28 cellular contexts compared by ENCODE assay signal in the genomic region with DNA sequence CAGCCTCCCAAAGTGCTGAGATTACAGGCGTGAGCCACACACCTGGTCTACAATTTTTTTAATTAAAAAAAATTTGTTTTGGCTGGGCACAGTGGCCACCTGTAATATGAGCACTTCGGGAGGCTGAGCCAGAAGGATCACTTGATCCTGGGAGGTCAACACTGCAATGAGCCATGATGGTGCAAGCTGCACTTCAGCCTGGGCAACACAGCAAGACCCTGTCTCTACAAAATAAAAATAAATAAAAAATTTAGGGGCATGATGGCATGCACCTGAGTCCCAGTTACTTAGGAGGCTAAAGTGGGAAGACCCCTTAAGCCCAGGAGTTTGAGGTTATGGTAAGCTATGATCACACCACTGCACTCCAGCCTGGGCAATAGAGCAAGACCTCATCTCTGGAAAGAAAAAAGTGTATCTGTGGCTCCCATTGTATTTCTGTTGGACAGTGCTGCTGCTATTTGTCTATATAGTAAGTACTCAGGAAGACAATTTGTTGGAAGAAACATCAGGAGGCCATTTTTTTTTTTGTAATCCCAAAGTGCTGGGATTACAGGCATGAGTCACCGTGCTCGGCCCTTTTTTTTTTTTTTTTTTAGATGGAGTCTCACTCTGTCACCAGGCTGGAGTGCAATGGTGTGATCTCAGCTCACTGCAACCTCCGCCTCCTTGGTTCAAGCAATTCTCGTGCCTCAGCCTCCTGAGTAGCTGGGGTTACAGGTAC. TPM values are rescaled to one million over a fixed set of nuclear protein-coding genes. Genes with fewer than 3 reads are reported as not detected.
DNase-seq lines count a peak whose midpoint lies in the region; ATAC-seq and TF ChIP-seq lines count a peak whose summit lies in the region.
"Had no signal": no experiment of that assay in that cellular context is flagged by ENCODE, and none has a peak within 500 bp of the region (broad histone marks: within the 10 kb centered on the region; RNA-seq: fewer than 3 reads in every experiment).

No MANE protein-coding gene starts in this region.

- POLR2A ChIA-PET in HEK293 (lab: Yijun Ruan, JAX): interaction anchor here (0.6 kb wide), 2 partner anchors 22 to 456 kb away, joined by 3 to 5 read pairs; no protein-coding TSS in a partner anchor

- no peaks in the 10 kb centered on the region for H3K36me3 ChIP-seq in HEK293 (ENCODE audit: control insufficient read depth in 2 of 2, insufficient read depth in 1 of 2, low read length in 2 of 2)
- H3K36me3 ChIP-seq: BE2C, breast epithelium, gastroesophageal sphincter, pancreas, SJSA1, tibial nerve had no signal

- H3K4me1 Mint-ChIP-seq in activated T-helper 17 cell treated with anti-CD3 and anti-CD28 coated beads, Interleukin-2, amount 50 U/mL, for 72 hours: peaks cover 32% of the 10 kb centered on the region

- no peak overlapping the region for H3K27ac ChIP-seq in HEK293 (ENCODE audit: extremely low read depth, low read depth, low read length)
- H3K27ac ChIP-seq: A549, coronary artery, hepatocyte, pancreas, SJSA1 had no signal

- peak; percentile 12 for DNase-seq in AG10803 (ENCODE audit: low read depth)
- DNase-seq in fibroblast of mammary gland (ENCODE audit: low read depth): peak; percentile 51
- DNase-seq in NCI-H2029 treated with DMSO at 0.1 percent for 48 hours (lab: John Stamatoyannopoulos, UW): no peak
- no peak for DNase-seq in NCI-H510A treated with DMSO at 0.1 percent for 48 hours (lab: John Stamatoyannopoulos, UW)
- DNase-seq: activated CD4-positive, CD25-positive, alpha-beta regulatory T cell treated with anti-CD3 and anti-CD28 coated beads, Interleukin-2, amount 50 U/mL, for 72 hours; activated CD8-positive, alpha-beta T cell treated with anti-CD3 and anti-CD28 coated beads, Interleukin-2, amount 10 ng/mL, durations not matched to agents 7 days and 5 days; BE2C; DMS53; effector memory CD8-positive, alpha-beta T cell; NCI-H1092; NCI-H187; NCI-H69; pancreas; T-cell had no signal

- H3K27me3 Mint-ChIP-seq in activated T-helper 17 cell treated with anti-CD3 and anti-CD28 coated beads, Interleukin-2, amount 50 U/mL, for 72 hours: no peaks in the 10 kb centered on the region
- H3K27me3 Mint-ChIP-seq: effector memory CD8-positive, alpha-beta T cell; T-cell had no signal

- H3K36me3 Mint-ChIP-seq in activated T-helper 17 cell treated with anti-CD3 and anti-CD28 coated beads, Interleukin-2, amount 50 U/mL, for 72 hours (ENCODE audit: low read depth): peaks cover 5% of the 10 kb centered on the region
- H3K36me3 Mint-ChIP-seq: T-cell had no signal

- ATAC-seq in activated T-helper 17 cell treated with anti-CD3 and anti-CD28 coated beads, Interleukin-2, amount 50 U/mL, for 72 hours (replicated peaks): no peak
- no peak for ATAC-seq in HG02870 (IDR thresholded peaks at IDR 0.05; ENCODE audit: unreplicated experiment)
- ATAC-seq in GM18519 (IDR thresholded peaks at IDR 0.05; ENCODE audit: low FRiP score, unreplicated experiment): no peak
- ATAC-seq: A549; activated CD8-positive, alpha-beta T cell treated with anti-CD3 and anti-CD28 coated beads, Interleukin-2, amount 10 ng/mL, durations not matched to agents 7 days and 5 days; effector memory CD8-positive, alpha-beta T cell; esophagus mucosa; gastroesophageal sphincter; pancreas; T-cell had no signal

- TF ChIP-seq CTCF in AG10803 (conservative IDR thresholded peaks at IDR 0.05; ENCODE audit: low read length): no peak
- TF ChIP-seq CTCF in HEK293 (tag by site-specific recombination; IDR thresholded peaks at IDR 0.05): no peak
- TF ChIP-seq CTCF in fibroblast of mammary gland (conservative IDR thresholded peaks at IDR 0.05; ENCODE audit: control insufficient read depth, insufficient read depth, low read depth, low read length): no peak

- peak overlapping the region; percentile 85 for H3K4me3 Mint-ChIP-seq in activated T-helper 17 cell treated with anti-CD3 and anti-CD28 coated beads, Interleukin-2, amount 50 U/mL, for 72 hours
- H3K4me3 Mint-ChIP-seq: activated CD8-positive, alpha-beta T cell treated with anti-CD3 and anti-CD28 coated beads, Interleukin-2, amount 10 ng/mL, durations not matched to agents 7 days and 5 days; effector memory CD8-positive, alpha-beta T cell; nephron had no signal

- H3K9me3 ChIP-seq in HEK293 (ENCODE audit: control insufficient read depth, insufficient read depth, low read depth, low read length): no peaks in the 10 kb centered on the region
- H3K9me3 ChIP-seq: A549, BE2C, breast epithelium, gastroesophageal sphincter, pancreas, SJSA1, tibial nerve had no signal

- H3K4me1 ChIP-seq in HEK293 (ENCODE audit: control insufficient read depth, insufficient read depth, low read length): peaks cover 3% of the 10 kb centered on the region; the same call in 1 of the 2 replicates
- H3K4me1 ChIP-seq: BE2C, SJSA1 had no signal

- H3K9me3 Mint-ChIP-seq in activated T-helper 17 cell treated with anti-CD3 and anti-CD28 coated beads, Interleukin-2, amount 50 U/mL, for 72 hours: no peaks in the 10 kb centered on the region
- H3K9me3 Mint-ChIP-seq: effector memory CD8-positive, alpha-beta T cell; T-cell had no signal

- CTCF ChIA-PET in HEK293 (lab: Yijun Ruan, JAX): interaction anchor here (0.6 to 0.7 kb wide), 2 partner anchors 119 to 1550 kb away, joined by 4 to 5 read pairs; no protein-coding TSS in a partner anchor

- H3K4me3 ChIP-seq in AG10803 (ENCODE audit: low read length) (no peak overlapping the region), HEK293 (ENCODE audit: low read depth, low read length) (no peak overlapping the region), fibroblast of mammary gland (ENCODE audit: control insufficient read depth, low read depth, low read length) (no peak overlapping the region)
- H3K4me3 ChIP-seq: A549, breast epithelium, coronary artery, gastroesophageal sphincter, hepatocyte, lung, pancreas, SJSA1, tibial nerve had no signal

- H3K27ac Mint-ChIP-seq in activated T-helper 17 cell treated with anti-CD3 and anti-CD28 coated beads, Interleukin-2, amount 50 U/mL, for 72 hours: peak overlapping the region; percentile 99
- H3K27ac Mint-ChIP-seq: activated CD8-positive, alpha-beta T cell treated with anti-CD3 and anti-CD28 coated beads, Interleukin-2, amount 10 ng/mL, durations not matched to agents 7 days and 5 days had no signal

TF ChIP-seq in HEK293, 187 proteins besides CTCF, POLR2A, EP300 and RAD21:
- TF ChIP-seq ZNF121 (tag by site-specific recombination; IDR thresholded peaks at IDR 0.05) (peak; percentile 68; the same call in 1 of the 2 replicates), ZNF18 (tag by site-specific recombination; IDR thresholded peaks at IDR 0.05) (0 out of 2 replicates have a peak, but pooled peaks have one; percentile 10), SALL2 (tag by site-specific recombination; IDR thresholded peaks at IDR 0.05; ENCODE audit: borderline replicate concordance) (no peak), OVOL3 (tag by site-specific recombination; IDR thresholded peaks at IDR 0.05) (no peak), WT1 (tag by site-specific recombination; IDR thresholded peaks at IDR 0.05) (no peak), ZNF114 (tag by site-specific recombination; IDR thresholded peaks at IDR 0.05) (no peak), ZNF174 (tag by site-specific recombination; IDR thresholded peaks at IDR 0.05) (no peak), ZNF112 (tag by site-specific recombination; IDR thresholded peaks at IDR 0.05) (no peak), ZNF302 (tag by site-specific recombination; IDR thresholded peaks at IDR 0.05; ENCODE audit: low read depth) (no peak), ZNF362 (tag by site-specific recombination; IDR thresholded peaks at IDR 0.05) (0 out of 2 replicates have a peak, but pooled peaks have one; percentile 20), YY2 (tag by site-specific recombination; IDR thresholded peaks at IDR 0.05) (0 out of 2 replicates have a peak, but pooled peaks have one; percentile 15), ZNF335 (tag by site-specific recombination; conservative IDR thresholded peaks at IDR 0.05) (no peak), ZNF544 (tag by site-specific recombination; IDR thresholded peaks at IDR 0.05) (no peak), KLF7 (tag by site-specific recombination; IDR thresholded peaks at IDR 0.05; ENCODE audit: borderline replicate concordance) (no peak)
- TF ChIP-seq, protein P1, sequence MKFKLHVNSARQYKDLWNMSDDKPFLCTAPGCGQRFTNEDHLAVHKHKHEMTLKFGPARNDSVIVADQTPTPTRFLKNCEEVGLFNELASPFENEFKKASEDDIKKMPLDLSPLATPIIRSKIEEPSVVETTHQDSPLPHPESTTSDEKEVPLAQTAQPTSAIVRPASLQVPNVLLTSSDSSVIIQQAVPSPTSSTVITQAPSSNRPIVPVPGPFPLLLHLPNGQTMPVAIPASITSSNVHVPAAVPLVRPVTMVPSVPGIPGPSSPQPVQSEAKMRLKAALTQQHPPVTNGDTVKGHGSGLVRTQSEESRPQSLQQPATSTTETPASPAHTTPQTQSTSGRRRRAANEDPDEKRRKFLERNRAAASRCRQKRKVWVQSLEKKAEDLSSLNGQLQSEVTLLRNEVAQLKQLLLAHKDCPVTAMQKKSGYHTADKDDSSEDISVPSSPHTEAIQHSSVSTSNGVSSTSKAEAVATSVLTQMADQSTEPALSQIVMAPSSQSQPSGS (tag by site-specific recombination; IDR thresholded peaks at IDR 0.05; ENCODE audit: low read depth): no peak

RNA-seq across cellular contexts. Expression of gene SH3BP5, which starts 27.5 kb away (rescaled TPM):
- 10 to 100 TPM; 20.2 to 24.6 TPM for total RNA-seq in activated T-helper 17 cell treated with anti-CD3 and anti-CD28 coated beads, Interleukin-2, amount 50 U/mL, for 72 hours

Comparison
In these comparisons a context has a peak if more than half of its experiments do, and no peak if none do; other contexts are left out.
1. DNase-seq: peak in AG10803 (single experiment) and fibroblast of mammary gland (single experiment); none in NCI-H2029 treated with DMSO at 0.1 percent for 48 hours (single experiment) and NCI-H510A treated with DMSO at 0.1 percent for 48 hours (single experiment).